Comparison of ENCODE assay signal across 1 cellular context in the genomic region with DNA sequence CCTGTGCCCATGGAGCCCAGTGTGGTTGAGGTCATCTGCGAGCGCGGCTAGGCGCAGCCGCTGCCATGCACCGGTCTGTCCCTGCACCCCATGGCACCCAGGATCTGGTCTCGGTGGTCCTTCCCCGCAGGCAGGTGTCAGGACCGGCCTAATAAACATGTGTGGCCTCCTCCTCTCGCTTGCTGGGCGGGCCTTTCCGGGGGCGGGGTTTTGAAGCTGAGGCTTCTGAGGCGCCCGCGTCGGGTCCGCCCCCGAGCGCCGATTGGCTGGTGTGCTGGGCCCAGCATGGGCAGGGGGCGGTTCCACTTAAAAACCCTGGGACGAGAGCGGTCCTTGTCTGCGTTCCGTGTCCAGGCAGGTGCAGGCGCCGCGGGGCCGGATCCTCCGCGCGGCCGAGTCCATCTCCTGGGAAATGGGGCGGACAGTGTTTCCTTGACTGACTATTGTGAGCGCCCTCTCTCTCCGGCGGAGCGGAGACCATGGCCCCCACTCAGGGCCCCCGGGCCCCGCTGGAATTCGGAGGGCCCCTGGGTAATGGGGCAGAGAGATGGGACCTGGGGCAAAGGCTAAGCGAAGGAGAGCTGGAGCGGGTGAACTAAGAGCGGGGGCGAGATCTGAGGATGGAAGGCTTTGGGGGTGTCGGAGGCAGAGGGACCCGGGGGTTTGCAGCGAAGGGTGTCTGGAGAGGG.
TF ChIP-seq lines count a peak whose summit lies in the region.

A gene (plus strand): TSS at position 336 of the 689 bp plus-strand sequence. CDS start 144 bp downstream, at position 480.

TF ChIP-seq in K562, 482 proteins besides CTCF, POLR2A, EP300 and RAD21 (continued from another document):
- TF ChIP-seq, protein P1, sequence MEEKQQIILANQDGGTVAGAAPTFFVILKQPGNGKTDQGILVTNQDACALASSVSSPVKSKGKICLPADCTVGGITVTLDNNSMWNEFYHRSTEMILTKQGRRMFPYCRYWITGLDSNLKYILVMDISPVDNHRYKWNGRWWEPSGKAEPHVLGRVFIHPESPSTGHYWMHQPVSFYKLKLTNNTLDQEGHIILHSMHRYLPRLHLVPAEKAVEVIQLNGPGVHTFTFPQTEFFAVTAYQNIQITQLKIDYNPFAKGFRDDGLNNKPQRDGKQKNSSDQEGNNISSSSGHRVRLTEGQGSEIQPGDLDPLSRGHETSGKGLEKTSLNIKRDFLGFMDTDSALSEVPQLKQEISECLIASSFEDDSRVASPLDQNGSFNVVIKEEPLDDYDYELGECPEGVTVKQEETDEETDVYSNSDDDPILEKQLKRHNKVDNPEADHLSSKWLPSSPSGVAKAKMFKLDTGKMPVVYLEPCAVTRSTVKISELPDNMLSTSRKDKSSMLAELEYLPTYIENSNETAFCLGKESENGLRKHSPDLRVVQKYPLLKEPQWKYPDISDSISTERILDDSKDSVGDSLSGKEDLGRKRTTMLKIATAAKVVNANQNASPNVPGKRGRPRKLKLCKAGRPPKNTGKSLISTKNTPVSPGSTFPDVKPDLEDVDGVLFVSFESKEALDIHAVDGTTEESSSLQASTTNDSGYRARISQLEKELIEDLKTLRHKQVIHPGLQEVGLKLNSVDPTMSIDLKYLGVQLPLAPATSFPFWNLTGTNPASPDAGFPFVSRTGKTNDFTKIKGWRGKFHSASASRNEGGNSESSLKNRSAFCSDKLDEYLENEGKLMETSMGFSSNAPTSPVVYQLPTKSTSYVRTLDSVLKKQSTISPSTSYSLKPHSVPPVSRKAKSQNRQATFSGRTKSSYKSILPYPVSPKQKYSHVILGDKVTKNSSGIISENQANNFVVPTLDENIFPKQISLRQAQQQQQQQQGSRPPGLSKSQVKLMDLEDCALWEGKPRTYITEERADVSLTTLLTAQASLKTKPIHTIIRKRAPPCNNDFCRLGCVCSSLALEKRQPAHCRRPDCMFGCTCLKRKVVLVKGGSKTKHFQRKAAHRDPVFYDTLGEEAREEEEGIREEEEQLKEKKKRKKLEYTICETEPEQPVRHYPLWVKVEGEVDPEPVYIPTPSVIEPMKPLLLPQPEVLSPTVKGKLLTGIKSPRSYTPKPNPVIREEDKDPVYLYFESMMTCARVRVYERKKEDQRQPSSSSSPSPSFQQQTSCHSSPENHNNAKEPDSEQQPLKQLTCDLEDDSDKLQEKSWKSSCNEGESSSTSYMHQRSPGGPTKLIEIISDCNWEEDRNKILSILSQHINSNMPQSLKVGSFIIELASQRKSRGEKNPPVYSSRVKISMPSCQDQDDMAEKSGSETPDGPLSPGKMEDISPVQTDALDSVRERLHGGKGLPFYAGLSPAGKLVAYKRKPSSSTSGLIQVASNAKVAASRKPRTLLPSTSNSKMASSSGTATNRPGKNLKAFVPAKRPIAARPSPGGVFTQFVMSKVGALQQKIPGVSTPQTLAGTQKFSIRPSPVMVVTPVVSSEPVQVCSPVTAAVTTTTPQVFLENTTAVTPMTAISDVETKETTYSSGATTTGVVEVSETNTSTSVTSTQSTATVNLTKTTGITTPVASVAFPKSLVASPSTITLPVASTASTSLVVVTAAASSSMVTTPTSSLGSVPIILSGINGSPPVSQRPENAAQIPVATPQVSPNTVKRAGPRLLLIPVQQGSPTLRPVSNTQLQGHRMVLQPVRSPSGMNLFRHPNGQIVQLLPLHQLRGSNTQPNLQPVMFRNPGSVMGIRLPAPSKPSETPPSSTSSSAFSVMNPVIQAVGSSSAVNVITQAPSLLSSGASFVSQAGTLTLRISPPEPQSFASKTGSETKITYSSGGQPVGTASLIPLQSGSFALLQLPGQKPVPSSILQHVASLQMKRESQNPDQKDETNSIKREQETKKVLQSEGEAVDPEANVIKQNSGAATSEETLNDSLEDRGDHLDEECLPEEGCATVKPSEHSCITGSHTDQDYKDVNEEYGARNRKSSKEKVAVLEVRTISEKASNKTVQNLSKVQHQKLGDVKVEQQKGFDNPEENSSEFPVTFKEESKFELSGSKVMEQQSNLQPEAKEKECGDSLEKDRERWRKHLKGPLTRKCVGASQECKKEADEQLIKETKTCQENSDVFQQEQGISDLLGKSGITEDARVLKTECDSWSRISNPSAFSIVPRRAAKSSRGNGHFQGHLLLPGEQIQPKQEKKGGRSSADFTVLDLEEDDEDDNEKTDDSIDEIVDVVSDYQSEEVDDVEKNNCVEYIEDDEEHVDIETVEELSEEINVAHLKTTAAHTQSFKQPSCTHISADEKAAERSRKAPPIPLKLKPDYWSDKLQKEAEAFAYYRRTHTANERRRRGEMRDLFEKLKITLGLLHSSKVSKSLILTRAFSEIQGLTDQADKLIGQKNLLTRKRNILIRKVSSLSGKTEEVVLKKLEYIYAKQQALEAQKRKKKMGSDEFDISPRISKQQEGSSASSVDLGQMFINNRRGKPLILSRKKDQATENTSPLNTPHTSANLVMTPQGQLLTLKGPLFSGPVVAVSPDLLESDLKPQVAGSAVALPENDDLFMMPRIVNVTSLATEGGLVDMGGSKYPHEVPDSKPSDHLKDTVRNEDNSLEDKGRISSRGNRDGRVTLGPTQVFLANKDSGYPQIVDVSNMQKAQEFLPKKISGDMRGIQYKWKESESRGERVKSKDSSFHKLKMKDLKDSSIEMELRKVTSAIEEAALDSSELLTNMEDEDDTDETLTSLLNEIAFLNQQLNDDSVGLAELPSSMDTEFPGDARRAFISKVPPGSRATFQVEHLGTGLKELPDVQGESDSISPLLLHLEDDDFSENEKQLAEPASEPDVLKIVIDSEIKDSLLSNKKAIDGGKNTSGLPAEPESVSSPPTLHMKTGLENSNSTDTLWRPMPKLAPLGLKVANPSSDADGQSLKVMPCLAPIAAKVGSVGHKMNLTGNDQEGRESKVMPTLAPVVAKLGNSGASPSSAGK (IDR thresholded peaks at IDR 0.05) = no peak
- TF ChIP-seq, protein P2, sequence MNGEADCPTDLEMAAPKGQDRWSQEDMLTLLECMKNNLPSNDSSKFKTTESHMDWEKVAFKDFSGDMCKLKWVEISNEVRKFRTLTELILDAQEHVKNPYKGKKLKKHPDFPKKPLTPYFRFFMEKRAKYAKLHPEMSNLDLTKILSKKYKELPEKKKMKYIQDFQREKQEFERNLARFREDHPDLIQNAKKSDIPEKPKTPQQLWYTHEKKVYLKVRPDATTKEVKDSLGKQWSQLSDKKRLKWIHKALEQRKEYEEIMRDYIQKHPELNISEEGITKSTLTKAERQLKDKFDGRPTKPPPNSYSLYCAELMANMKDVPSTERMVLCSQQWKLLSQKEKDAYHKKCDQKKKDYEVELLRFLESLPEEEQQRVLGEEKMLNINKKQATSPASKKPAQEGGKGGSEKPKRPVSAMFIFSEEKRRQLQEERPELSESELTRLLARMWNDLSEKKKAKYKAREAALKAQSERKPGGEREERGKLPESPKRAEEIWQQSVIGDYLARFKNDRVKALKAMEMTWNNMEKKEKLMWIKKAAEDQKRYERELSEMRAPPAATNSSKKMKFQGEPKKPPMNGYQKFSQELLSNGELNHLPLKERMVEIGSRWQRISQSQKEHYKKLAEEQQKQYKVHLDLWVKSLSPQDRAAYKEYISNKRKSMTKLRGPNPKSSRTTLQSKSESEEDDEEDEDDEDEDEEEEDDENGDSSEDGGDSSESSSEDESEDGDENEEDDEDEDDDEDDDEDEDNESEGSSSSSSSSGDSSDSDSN (IDR thresholded peaks at IDR 0.05; ENCODE audit: borderline replicate concordance in 1 of 2, low read depth in 2 of 2, low read length in 2 of 2) = peak; percentile 82 to 97; a peak in 3 of 4 replicates
- no peak for TF ChIP-seq CSDE1 (IDR thresholded peaks at IDR 0.05)
- peak; percentile 83 for TF ChIP-seq CXXC5 (CRISPR knock-in tag; IDR thresholded peaks at IDR 0.05)
- TF ChIP-seq U2AF1 (optimal IDR thresholded peaks at IDR 0.05; ENCODE audit: low read depth, low read length) = no peak
- TF ChIP-seq, protein P3, sequence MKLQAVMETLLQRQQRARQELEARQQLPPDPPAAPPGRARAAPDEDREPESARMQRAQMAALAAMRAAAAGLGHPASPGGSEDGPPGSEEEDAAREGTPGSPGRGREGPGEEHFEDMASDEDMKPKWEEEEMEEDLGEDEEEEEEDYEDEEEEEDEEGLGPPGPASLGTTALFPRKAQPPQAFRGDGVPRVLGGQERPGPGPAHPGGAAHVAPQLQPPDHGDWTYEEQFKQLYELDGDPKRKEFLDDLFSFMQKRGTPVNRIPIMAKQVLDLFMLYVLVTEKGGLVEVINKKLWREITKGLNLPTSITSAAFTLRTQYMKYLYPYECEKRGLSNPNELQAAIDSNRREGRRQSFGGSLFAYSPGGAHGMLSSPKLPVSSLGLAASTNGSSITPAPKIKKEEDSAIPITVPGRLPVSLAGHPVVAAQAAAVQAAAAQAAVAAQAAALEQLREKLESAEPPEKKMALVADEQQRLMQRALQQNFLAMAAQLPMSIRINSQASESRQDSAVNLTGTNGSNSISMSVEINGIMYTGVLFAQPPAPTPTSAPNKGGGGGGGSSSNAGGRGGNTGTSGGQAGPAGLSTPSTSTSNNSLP (IDR thresholded peaks at IDR 0.05; ENCODE audit: borderline replicate concordance, low read depth, low read length) = no peak
- TF ChIP-seq ZNF316 (IDR thresholded peaks at IDR 0.05) = no peak
- peak; percentile 26 for TF ChIP-seq PCBP1 (IDR thresholded peaks at IDR 0.05; ENCODE audit: low read depth, low read length, poor library complexity, severe bottlenecking)
- TF ChIP-seq, protein P4, sequence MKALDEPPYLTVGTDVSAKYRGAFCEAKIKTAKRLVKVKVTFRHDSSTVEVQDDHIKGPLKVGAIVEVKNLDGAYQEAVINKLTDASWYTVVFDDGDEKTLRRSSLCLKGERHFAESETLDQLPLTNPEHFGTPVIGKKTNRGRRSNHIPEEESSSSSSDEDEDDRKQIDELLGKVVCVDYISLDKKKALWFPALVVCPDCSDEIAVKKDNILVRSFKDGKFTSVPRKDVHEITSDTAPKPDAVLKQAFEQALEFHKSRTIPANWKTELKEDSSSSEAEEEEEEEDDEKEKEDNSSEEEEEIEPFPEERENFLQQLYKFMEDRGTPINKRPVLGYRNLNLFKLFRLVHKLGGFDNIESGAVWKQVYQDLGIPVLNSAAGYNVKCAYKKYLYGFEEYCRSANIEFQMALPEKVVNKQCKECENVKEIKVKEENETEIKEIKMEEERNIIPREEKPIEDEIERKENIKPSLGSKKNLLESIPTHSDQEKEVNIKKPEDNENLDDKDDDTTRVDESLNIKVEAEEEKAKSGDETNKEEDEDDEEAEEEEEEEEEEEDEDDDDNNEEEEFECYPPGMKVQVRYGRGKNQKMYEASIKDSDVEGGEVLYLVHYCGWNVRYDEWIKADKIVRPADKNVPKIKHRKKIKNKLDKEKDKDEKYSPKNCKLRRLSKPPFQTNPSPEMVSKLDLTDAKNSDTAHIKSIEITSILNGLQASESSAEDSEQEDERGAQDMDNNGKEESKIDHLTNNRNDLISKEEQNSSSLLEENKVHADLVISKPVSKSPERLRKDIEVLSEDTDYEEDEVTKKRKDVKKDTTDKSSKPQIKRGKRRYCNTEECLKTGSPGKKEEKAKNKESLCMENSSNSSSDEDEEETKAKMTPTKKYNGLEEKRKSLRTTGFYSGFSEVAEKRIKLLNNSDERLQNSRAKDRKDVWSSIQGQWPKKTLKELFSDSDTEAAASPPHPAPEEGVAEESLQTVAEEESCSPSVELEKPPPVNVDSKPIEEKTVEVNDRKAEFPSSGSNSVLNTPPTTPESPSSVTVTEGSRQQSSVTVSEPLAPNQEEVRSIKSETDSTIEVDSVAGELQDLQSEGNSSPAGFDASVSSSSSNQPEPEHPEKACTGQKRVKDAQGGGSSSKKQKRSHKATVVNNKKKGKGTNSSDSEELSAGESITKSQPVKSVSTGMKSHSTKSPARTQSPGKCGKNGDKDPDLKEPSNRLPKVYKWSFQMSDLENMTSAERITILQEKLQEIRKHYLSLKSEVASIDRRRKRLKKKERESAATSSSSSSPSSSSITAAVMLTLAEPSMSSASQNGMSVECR (CRISPR knock-in tag; IDR thresholded peaks at IDR 0.05) = no peak
- no peak for TF ChIP-seq PTBP1 (IDR thresholded peaks at IDR 0.05; ENCODE audit: low read depth, low read length)
- TF ChIP-seq, protein P5, sequence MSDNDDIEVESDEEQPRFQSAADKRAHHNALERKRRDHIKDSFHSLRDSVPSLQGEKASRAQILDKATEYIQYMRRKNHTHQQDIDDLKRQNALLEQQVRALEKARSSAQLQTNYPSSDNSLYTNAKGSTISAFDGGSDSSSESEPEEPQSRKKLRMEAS (CRISPR knock-in tag; IDR thresholded peaks at IDR 0.05) = peak; percentile 37
- TF ChIP-seq, protein P6, sequence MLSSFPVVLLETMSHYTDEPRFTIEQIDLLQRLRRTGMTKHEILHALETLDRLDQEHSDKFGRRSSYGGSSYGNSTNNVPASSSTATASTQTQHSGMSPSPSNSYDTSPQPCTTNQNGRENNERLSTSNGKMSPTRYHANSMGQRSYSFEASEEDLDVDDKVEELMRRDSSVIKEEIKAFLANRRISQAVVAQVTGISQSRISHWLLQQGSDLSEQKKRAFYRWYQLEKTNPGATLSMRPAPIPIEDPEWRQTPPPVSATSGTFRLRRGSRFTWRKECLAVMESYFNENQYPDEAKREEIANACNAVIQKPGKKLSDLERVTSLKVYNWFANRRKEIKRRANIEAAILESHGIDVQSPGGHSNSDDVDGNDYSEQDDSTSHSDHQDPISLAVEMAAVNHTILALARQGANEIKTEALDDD (IDR thresholded peaks at IDR 0.05) = no peak
- peak; percentile 54; the same call in 1 of the 2 replicates for TF ChIP-seq POLR2AphosphoS5 (IDR thresholded peaks at IDR 0.05; ENCODE audit: control insufficient read depth, insufficient read depth, low read depth, low read length)
